In genomic region chr2:182962641-182963040, GRCh38 we compare ENCODE assay signal across 29 cellular contexts.
"Had no signal": no experiment of that assay in that cellular context is flagged by ENCODE, and none has a peak within 500 bp of the region (broad histone marks: within the 10 kb centered on the region; RNA-seq: fewer than 3 reads in every experiment).

No MANE protein-coding gene starts in this region.

- H3K27ac ChIP-seq: ascending aorta, PC-9, RWPE1, WERI-Rb-1 had no signal

- H3K4me3 ChIP-seq: ascending aorta, cardiac muscle cell, PC-9 had no signal

- H3K4me2 ChIP-seq: PC-9 had no signal

- H3K27me3 ChIP-seq: ascending aorta, cardiac muscle cell had no signal

- DNase-seq: activated CD4-positive, alpha-beta T cell treated with anti-CD3 and anti-CD28 coated beads, Interleukin-2, amount 10 ng/mL, durations not matched to agents 24 days and 14 days; activated CD4-positive, alpha-beta T cell treated with anti-CD3 and anti-CD28 coated beads, Interleukin-2, amount 50 U/mL, for 4 hours; activated CD4-positive, CD25-positive, alpha-beta regulatory T cell; activated CD8-positive, alpha-beta T cell treated with anti-CD3 and anti-CD28 coated beads for 36 hours; activated gamma-delta T cell; activated naive CD4-positive, alpha-beta T cell treated with Interleukin-2 at 50 U/mL for 16 hours; activated naive CD8-positive, alpha-beta T cell treated with anti-CD3 and anti-CD28 coated beads, Interleukin-2, amount 10 ng/mL, durations not matched to agents 7 days and 5 days; activated T-cell treated with anti-CD3 and anti-CD28 coated beads, Interleukin-2, amount 50 U/mL, for 1 hour; activated T-cell treated with anti-CD3 and anti-CD28 coated beads, Interleukin-2, amount 50 U/mL, for 72 hours; amygdala; MM.1S; MV-4-11; NCI-H1092; NCI-H1436 treated with DMSO at 0.1 percent for 48 hours; NCI-H1694 treated with DMSO at 0.1 percent for 48 hours; NCI-H2029; NCI-H345; NCI-H510A; NCI-H526; NCI-H748 treated with DMSO at 0.1 percent for 48 hours; NK-92 treated with Interleukin-12 subunit alpha and Interleukin-12 subunit beta, amount 100 ng/mL, for 24 hours; PC-9; T1000; WERI-Rb-1 had no signal

- ATAC-seq: activated CD8-positive, alpha-beta T cell treated with anti-CD3 and anti-CD28 coated beads for 36 hours; activated T-cell treated with anti-CD3 and anti-CD28 coated beads, Interleukin-2, amount 50 U/mL, for 72 hours; activated T-helper 17 cell treated with anti-CD3 and anti-CD28 coated beads, Interleukin-2, amount 50 U/mL, for 72 hours; Right ventricle myocardium inferior had no signal

- H3K9me3 ChIP-seq: ascending aorta had no signal

- H2AFZ ChIP-seq: PC-9 had no signal
